In genomic region chr13:112263152-112263551, GRCh38 we compare ENCODE assay signal across 22 cellular contexts.
DNase-seq lines count a peak whose midpoint lies in the region; ATAC-seq and TF ChIP-seq lines count a peak whose summit lies in the region.
"Had no signal": no experiment of that assay in that cellular context is flagged by ENCODE, and none has a peak within 500 bp of the region (broad histone marks: within the 10 kb centered on the region; RNA-seq: fewer than 3 reads in every experiment).

No MANE protein-coding gene starts in this region.

- H3K9me3 ChIP-seq in esophagus muscularis mucosa (peaks cover 0 to 3% (median 0%) of the 10 kb centered on the region in 4 donors), adrenal gland (replicated peaks in 1 of 3) (no peaks in the 10 kb centered on the region)
- H3K9me3 ChIP-seq: BLaER1, Caco-2 had no signal

- no peaks in the 10 kb centered on the region for H3K9me3 Mint-ChIP-seq in activated CD4-positive, alpha-beta T cell treated with anti-CD3 and anti-CD28 coated beads, Interleukin-2, amount 10 ng/mL, durations not matched to agents 24 days and 14 days
- peaks cover 2% of the 10 kb centered on the region for H3K9me3 Mint-ChIP-seq in stimulated activated memory B cell treated with anti-CD40 and anti-IgM and Interleukin-4, amounts not matched to agents 10 μg/mL and 1 μg/mL and 100 μg/mL, for 72 hours
- H3K9me3 Mint-ChIP-seq: CD8-positive, alpha-beta T cell; H9 had no signal

- H3K27ac Mint-ChIP-seq in activated CD4-positive, alpha-beta T cell treated with anti-CD3 and anti-CD28 coated beads, Interleukin-2, amount 10 ng/mL, durations not matched to agents 24 days and 14 days: no peak overlapping the region
- no peak overlapping the region for H3K27ac Mint-ChIP-seq in stimulated activated memory B cell treated with anti-CD40 and anti-IgM and Interleukin-4, amounts not matched to agents 10 μg/mL and 1 μg/mL and 100 μg/mL, for 72 hours
- H3K27ac Mint-ChIP-seq: B cell; CD4-positive, CD25-positive, alpha-beta regulatory T cell; CD8-positive, alpha-beta T cell; H9; HFFc6 had no signal

- ATAC-seq in stimulated activated memory B cell treated with anti-CD40 and anti-IgM and Interleukin-4, amounts not matched to agents 10 μg/mL and 1 μg/mL and 100 μg/mL, for 72 hours: peak; percentile 27
- ATAC-seq: CD8-positive, alpha-beta T cell; GM12878; HCT116 had no signal

- peaks cover 0 to 9% (median 0%) of the 10 kb centered on the region in 4 donors for H3K27me3 ChIP-seq in esophagus muscularis mucosa
- no peaks in the 10 kb centered on the region for H3K27me3 ChIP-seq in adrenal gland
- H3K27me3 ChIP-seq: BLaER1 had no signal

- no peaks in the 10 kb centered on the region for H3K4me1 Mint-ChIP-seq in activated CD4-positive, alpha-beta T cell treated with anti-CD3 and anti-CD28 coated beads, Interleukin-2, amount 10 ng/mL, durations not matched to agents 24 days and 14 days
- no peaks in the 10 kb centered on the region for H3K4me1 Mint-ChIP-seq in stimulated activated memory B cell treated with anti-CD40 and anti-IgM and Interleukin-4, amounts not matched to agents 10 μg/mL and 1 μg/mL and 100 μg/mL, for 72 hours
- H3K4me1 Mint-ChIP-seq: B cell; CD4-positive, CD25-positive, alpha-beta regulatory T cell had no signal

- H3K36me3 Mint-ChIP-seq in activated CD4-positive, alpha-beta T cell treated with anti-CD3 and anti-CD28 coated beads, Interleukin-2, amount 10 ng/mL, durations not matched to agents 24 days and 14 days (ENCODE audit: low read depth): no peaks in the 10 kb centered on the region
- H3K36me3 Mint-ChIP-seq in stimulated activated memory B cell treated with anti-CD40 and anti-IgM and Interleukin-4, amounts not matched to agents 10 μg/mL and 1 μg/mL and 100 μg/mL, for 72 hours: no peaks in the 10 kb centered on the region
- H3K36me3 Mint-ChIP-seq: CD4-positive, CD25-positive, alpha-beta regulatory T cell; CD8-positive, alpha-beta T cell had no signal

- no peak for TF ChIP-seq EP300 in esophagus muscularis mucosa (IDR thresholded peaks at IDR 0.05)

- 86% methylated on average over 7 of the region's 7 CpGs for WGBS in esophagus muscularis mucosa
- WGBS in lower leg skin, 2 donors: 87 to 91% methylated on average over 7 of the region's 7 CpGs
- 65 to 77% (median 73%) methylated on average over 2 to 7 of the region's 7 CpGs for WGBS in adrenal gland, 4 donors

- TF ChIP-seq POLR2A in esophagus muscularis mucosa (IDR thresholded peaks at IDR 0.05; ENCODE audit: low read depth): no peak
- no peak for TF ChIP-seq POLR2A in lower leg skin (IDR thresholded peaks at IDR 0.05)
- TF ChIP-seq POLR2A in adrenal gland (IDR thresholded peaks at IDR 0.05): no peak

- no peak overlapping the region for H3K4me3 Mint-ChIP-seq in activated CD4-positive, alpha-beta T cell treated with anti-CD3 and anti-CD28 coated beads, Interleukin-2, amount 10 ng/mL, durations not matched to agents 24 days and 14 days
- no peak overlapping the region for H3K4me3 Mint-ChIP-seq in stimulated activated memory B cell treated with anti-CD40 and anti-IgM and Interleukin-4, amounts not matched to agents 10 μg/mL and 1 μg/mL and 100 μg/mL, for 72 hours
- H3K4me3 Mint-ChIP-seq: B cell; CD4-positive, CD25-positive, alpha-beta regulatory T cell; CD8-positive, alpha-beta T cell; H9; HFFc6 had no signal

- intact Hi-C loops in activated CD4-positive, alpha-beta T cell treated with anti-CD3 and anti-CD28 coated beads, Interleukin-2, amount 10 ng/mL, durations not matched to agents 24 days and 14 days (cut with micrococcal nuclease): no loop called here
- intact Hi-C loops in esophagus muscularis mucosa (cut with DNase I): no loop called here
- intact Hi-C loops in lower leg skin (cut with DNase I; ENCODE audit: low total_unique reads): no loop called here
- intact Hi-C loops in posterior cingulate gyrus (cut with DNase I): no loop called here
- intact Hi-C loops in adrenal gland (cut with DNase I): no loop called here

- H3K27ac ChIP-seq in esophagus muscularis mucosa (replicated peaks in 1 of 4): no peak overlapping the region
- H3K27ac ChIP-seq in adrenal gland: no peak overlapping the region
- H3K27ac ChIP-seq: 22Rv1, BLaER1, C4-2B, GM23248 had no signal

- H3K4me1 ChIP-seq in esophagus muscularis mucosa (no peaks in the 10 kb centered on the region), adrenal gland (replicated peaks in 1 of 2) (no peaks in the 10 kb centered on the region)
- H3K4me1 ChIP-seq: BLaER1, Caco-2 had no signal

- H3K36me3 ChIP-seq in esophagus muscularis mucosa: no peaks in the 10 kb centered on the region
- H3K36me3 ChIP-seq in adrenal gland (replicated peaks in 1 of 2): no peaks in the 10 kb centered on the region
- H3K36me3 ChIP-seq: BLaER1 had no signal

- H3K4me3 ChIP-seq in esophagus muscularis mucosa (no peak overlapping the region), lower leg skin (ENCODE audit: low read depth, poor library complexity, severe bottlenecking) (no peak overlapping the region), adrenal gland (no peak overlapping the region)
- H3K4me3 ChIP-seq: BLaER1, GM12878, GM23248 had no signal

- peaks cover 4% of the 10 kb centered on the region for H3K27me3 Mint-ChIP-seq in activated CD4-positive, alpha-beta T cell treated with anti-CD3 and anti-CD28 coated beads, Interleukin-2, amount 10 ng/mL, durations not matched to agents 24 days and 14 days
- H3K27me3 Mint-ChIP-seq in stimulated activated memory B cell treated with anti-CD40 and anti-IgM and Interleukin-4, amounts not matched to agents 10 μg/mL and 1 μg/mL and 100 μg/mL, for 72 hours: peaks cover 8% of the 10 kb centered on the region
- H3K27me3 Mint-ChIP-seq: B cell had no signal

- no peak for TF ChIP-seq CTCF in esophagus muscularis mucosa (IDR thresholded peaks at IDR 0.05)
- no peak for TF ChIP-seq CTCF in lower leg skin (IDR thresholded peaks at IDR 0.05)
- TF ChIP-seq CTCF in adrenal gland (IDR thresholded peaks at IDR 0.05): no peak

- peak; percentile 32 for DNase-seq in activated CD4-positive, alpha-beta T cell treated with anti-CD3 and anti-CD28 coated beads, Interleukin-2, amount 10 ng/mL, durations not matched to agents 24 days and 14 days
- DNase-seq in activated CD4-positive, alpha-beta T cell treated with anti-CD3 and anti-CD28 coated beads, Interleukin-2, amount 50 U/mL, for 1 hour: no peak
- DNase-seq in esophagus muscularis mucosa (ENCODE audit: extremely low spot score): peak; percentile 60
- DNase-seq in lower leg skin (ENCODE audit: low spot score in 2 of 2): peak; percentile 4 to 39
- DNase-seq in posterior cingulate gyrus: no peak
- DNase-seq in NCI-H1417 treated with DMSO at 0.1 percent for 48 hours (lab: John Stamatoyannopoulos, UW): no peak
- DNase-seq in adrenal gland: no peak
- DNase-seq: Caco-2; CD4-positive, CD25-positive, alpha-beta regulatory T cell; DMS153; DND-41; GM23248; H9; HFFc6 had no signal

Comparison
In these comparisons a context has a peak if more than half of its experiments do, and no peak if none do; other contexts are left out.
1. DNase-seq: peak in activated CD4-positive, alpha-beta T cell treated with anti-CD3 and anti-CD28 coated beads, Interleukin-2, amount 10 ng/mL, durations not matched to agents 24 days and 14 days (single experiment), esophagus muscularis mucosa (single experiment) and lower leg skin (2 of 2); none in activated CD4-positive, alpha-beta T cell treated with anti-CD3 and anti-CD28 coated beads, Interleukin-2, amount 50 U/mL, for 1 hour (single experiment), posterior cingulate gyrus (0 of 10), NCI-H1417 treated with DMSO at 0.1 percent for 48 hours (single experiment) and adrenal gland (0 of 7).